Comparison of ENCODE assay signal across 8 cellular contexts in genomic region chr9:128554155-128554862, GRCh38. TPM values are rescaled to one million over a fixed set of nuclear protein-coding genes. Genes with fewer than 3 reads are reported as not detected.
DNase-seq lines count a peak whose midpoint lies in the region; ATAC-seq and TF ChIP-seq lines count a peak whose summit lies in the region.

No MANE protein-coding gene starts in this region.

- peak overlapping the region; percentile 90 for H3K4me2 ChIP-seq in GM23248 (ENCODE audit: unreplicated experiment)

- H3K4me3 ChIP-seq in GM23248 (peak overlapping the region; percentile 90), left lung (peak overlapping the region; percentile 86 to 97), subcutaneous abdominal adipose tissue (ENCODE audit: low read depth in 1 of 5, low read length in 5 of 5) (peak overlapping the region; percentile 78 to 89 (median 87))

- intact Hi-C loops in left lung (cut with DNase I), result no loop called here

- peaks cover 83% of the 10 kb centered on the region for H3F3A ChIP-seq in GM23248 (ENCODE audit: insufficient read depth)

- peaks cover 38% of the 10 kb centered on the region for H4K20me1 ChIP-seq in GM23248 (ENCODE audit: insufficient read depth)

- H3K9me2 ChIP-seq in GM23248 (ENCODE audit: insufficient read depth), result no peaks in the 10 kb centered on the region

- DNase-seq in GM23248 (peak; percentile 97), RPMI7951 (ENCODE audit: low read depth) (peak; percentile 87), cerebellum (ENCODE audit: low spot score) (peak; percentile 37), left lung (peak in 1 of 2 donors; percentile 46), NOMO-1 treated with DMSO at 0.1 percent for 48 hours (lab: John Stamatoyannopoulos, UW; ENCODE audit: unreplicated experiment) (no peak)

- in situ Hi-C loops in GM23248 (cut with MboI), result no loop called here

- TF ChIP-seq CTCF in left lung (IDR thresholded peaks at IDR 0.05), result no peak

- H3K27me3 ChIP-seq in GM23248 (replicated peaks; ENCODE audit: insufficient read depth) (no peaks in the 10 kb centered on the region), left lung (no peaks in the 10 kb centered on the region), subcutaneous abdominal adipose tissue (ENCODE audit: control insufficient read depth in 5 of 5, insufficient read depth in 4 of 5, low read length in 5 of 5) (no peaks in the 10 kb centered on the region)

- H3K9me3 ChIP-seq in GM23248 (ENCODE audit: low read depth) (no peaks in the 10 kb centered on the region), left lung (no peaks in the 10 kb centered on the region), subcutaneous abdominal adipose tissue (ENCODE audit: control insufficient read depth in 5 of 5, low read length in 5 of 5) (no peaks in the 10 kb centered on the region)

- H2AFZ ChIP-seq in GM23248, result no peak overlapping the region

- peak overlapping the region; percentile 94 for H3K9ac ChIP-seq in GM23248
- peak overlapping the region; percentile 39 to 86 (median 84) for H3K9ac ChIP-seq in subcutaneous abdominal adipose tissue (ENCODE audit: low read length in 5 of 5)

- no peaks in the 10 kb centered on the region for H3K36me3 ChIP-seq in GM23248 (ENCODE audit: low read depth)
- H3K36me3 ChIP-seq in left lung, result no peaks in the 10 kb centered on the region
- H3K36me3 ChIP-seq in subcutaneous abdominal adipose tissue (ENCODE audit: control insufficient read depth in 5 of 5, insufficient read depth in 5 of 5, low read length in 5 of 5), result no peaks in the 10 kb centered on the region

- H3K79me2 ChIP-seq in GM23248 (ENCODE audit: insufficient read depth), result peaks cover 66% of the 10 kb centered on the region

- WGBS in GM23248 (ENCODE audit: low coverage in 1 of 2, low lambda C conversion rate in 2 of 2, missing lambda C conversion rate in 2 of 2), 2 experiments, result 1 to 3% methylated on average over 5 of the region's 5 CpGs

- H3K4me1 ChIP-seq in GM23248 (ENCODE audit: insufficient read depth), result peaks cover 74% of the 10 kb centered on the region
- H3K4me1 ChIP-seq in left lung, result peaks cover 39 to 82% of the 10 kb centered on the region in 2 donors
- peaks cover 18 to 82% (median 81%) of the 10 kb centered on the region in 5 donors for H3K4me1 ChIP-seq in subcutaneous abdominal adipose tissue (ENCODE audit: control insufficient read depth in 5 of 5, insufficient read depth in 5 of 5, low read length in 5 of 5)

- H3K27ac ChIP-seq in GM23248 (peak overlapping the region; percentile 92), left lung (peak overlapping the region; percentile 94 to 97), subcutaneous abdominal adipose tissue (ENCODE audit: low read depth, low read length) (peak overlapping the region; percentile 91)

- ATAC-seq in left lung (peak; percentile 14), HG03045 (IDR thresholded peaks at IDR 0.05; ENCODE audit: unreplicated experiment) (no peak), HG02870 (IDR thresholded peaks at IDR 0.05; ENCODE audit: unreplicated experiment) (no peak)

RNA-seq across cellular contexts. Expression of gene SPTAN1, which starts 1.9 kb away (rescaled TPM):
- 275 and 287 TPM in 2 replicates for total RNA-seq in GM23248 (2014; rRNA removed; shearing (Covaris generic))
- polyA plus RNA-seq in GM23248 (2016; fragmentation: Nextera tagmentation; extraction: Ambion mirVana), result 139 and 144 TPM in 2 replicates
- total RNA-seq in RPMI7951 (2014; rRNA removed; shearing (Covaris generic)), result 102 and 116 TPM in 2 replicates
- total RNA-seq in cerebellum, result 758 TPM
- total RNA-seq in left lung, result 100 to 1,000 TPM; 329 to 404 TPM

RNA-seq across cellular contexts. Expression of gene GLE1, which starts 49.8 kb away (rescaled TPM):
- total RNA-seq in GM23248 (2014; rRNA removed; shearing (Covaris generic)), result 27.1 and 31.5 TPM in 2 replicates
- 18.1 and 18.5 TPM in 2 replicates for polyA plus RNA-seq in GM23248 (2016; fragmentation: Nextera tagmentation; extraction: Ambion mirVana)
- 29.3 and 30.6 TPM in 2 replicates for total RNA-seq in RPMI7951 (2014; rRNA removed; shearing (Covaris generic))
- total RNA-seq in cerebellum, result 15.2 TPM
- total RNA-seq in left lung, result 10 to 100 TPM; 21.6 to 27.8 TPM
